In the genomic region with DNA sequence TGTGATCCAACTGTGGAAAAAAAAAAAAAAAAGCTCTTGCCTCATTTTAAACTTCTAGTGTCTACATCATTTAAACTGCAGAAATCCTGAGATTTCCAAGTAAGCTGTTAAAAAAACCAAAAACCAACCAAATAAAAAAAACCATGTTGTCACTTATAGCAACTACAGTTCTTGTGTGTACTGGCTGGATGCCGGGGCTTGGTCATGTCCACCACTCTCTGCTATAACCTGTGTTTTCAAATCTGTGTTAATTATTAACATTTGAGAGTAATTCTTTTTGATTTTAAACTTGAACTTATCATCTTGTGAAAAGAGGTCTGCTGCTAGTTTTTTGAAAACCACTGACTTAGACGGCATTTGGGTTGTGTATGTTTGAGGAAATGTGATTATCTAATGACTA, we compare ENCODE assay signal across 21 cellular contexts. TPM values are rescaled to one million over a fixed set of nuclear protein-coding genes. Genes with fewer than 3 reads are reported as not detected.
DNase-seq lines count a peak whose midpoint lies in the region; ATAC-seq, FAIRE-seq and TF ChIP-seq lines count a peak whose summit lies in the region.
"Had no signal": no experiment of that assay in that cellular context is flagged by ENCODE, and none has a peak within 500 bp of the region (broad histone marks: within the 10 kb centered on the region; RNA-seq: fewer than 3 reads in every experiment).

No MANE protein-coding gene starts in this region.

- peak; percentile 41 for FAIRE-seq in islet of Langerhans (lab: Jason Lieb, UNC)
- FAIRE-seq: GM12891 had no signal

- intact Hi-C loops in activated B cell treated with CpG ODN at 0.5 μM for 24 hours (cut with micrococcal nuclease) (no loop called here), stomach (cut with DNase I; ENCODE audit: low total_unique reads) (no loop called here), natural killer cell (cut with micrococcal nuclease) (no loop called here)

- ATAC-seq in activated B cell treated with CpG ODN at 0.5 μM for 24 hours (ENCODE audit: low read depth) (no peak), naive B cell (ENCODE audit: low read depth in 2 of 2) (no peak), natural killer cell (no peak)

- H3K36me3 Mint-ChIP-seq in activated B cell treated with CpG ODN at 0.5 μM for 24 hours (ENCODE audit: low read depth) (peaks cover 88% of the 10 kb centered on the region), naive B cell (peaks cover 14 to 36% of the 10 kb centered on the region in 2 donors), progenitor cell of endocrine pancreas (ENCODE audit: insufficient read depth) (peaks cover 5% of the 10 kb centered on the region), natural killer cell (no peaks in the 10 kb centered on the region)

- TF ChIP-seq POLR2A in stomach (IDR thresholded peaks at IDR 0.05): no peak

- CTCF ChIA-PET in activated B cell treated with CpG ODN at 0.5 μM for 24 hours (lab: Charles Lee): no interaction called here

- no peak overlapping the region for H3K4me3 ChIP-seq in stomach
- H3K4me3 ChIP-seq: BLaER1, GM23248, Peyer's patch, SJCRH30 had no signal

- 16 to 53% (median 34%) methylated on average over 2 of the region's 2 CpGs for WGBS in stomach, 5 donors

- peaks cover 9% of the 10 kb centered on the region for H3K4me1 Mint-ChIP-seq in activated B cell treated with CpG ODN at 0.5 μM for 24 hours
- peaks cover 0 to 10% (median 5%) of the 10 kb centered on the region in 3 donors for H3K4me1 Mint-ChIP-seq in naive B cell
- H3K4me1 Mint-ChIP-seq in progenitor cell of endocrine pancreas (ENCODE audit: low read depth): peaks cover 4% of the 10 kb centered on the region
- H3K4me1 Mint-ChIP-seq in natural killer cell: no peaks in the 10 kb centered on the region

- peak overlapping the region; percentile 35 for H3K27ac Mint-ChIP-seq in activated B cell treated with CpG ODN at 0.5 μM for 24 hours
- peak overlapping the region in 4 of 6 donors; percentile 28 to 78 (median 46) for H3K27ac Mint-ChIP-seq in naive B cell
- no peak overlapping the region for H3K27ac Mint-ChIP-seq in progenitor cell of endocrine pancreas
- no peak overlapping the region for H3K27ac Mint-ChIP-seq in natural killer cell
- H3K27ac Mint-ChIP-seq: CD4-positive, alpha-beta T cell; H9; HFFc6 had no signal

- H3K9me3 Mint-ChIP-seq in activated B cell treated with CpG ODN at 0.5 μM for 24 hours: no peaks in the 10 kb centered on the region
- H3K9me3 Mint-ChIP-seq in naive B cell: no peaks in the 10 kb centered on the region
- no peaks in the 10 kb centered on the region for H3K9me3 Mint-ChIP-seq in progenitor cell of endocrine pancreas (ENCODE audit: low read depth)
- H3K9me3 Mint-ChIP-seq in natural killer cell: no peaks in the 10 kb centered on the region
- H3K9me3 Mint-ChIP-seq: CD4-positive, alpha-beta T cell; H9; HFFc6 had no signal

- H3K36me3 ChIP-seq in stomach: peaks cover 32 to 87% (median 81%) of the 10 kb centered on the region in 4 donors
- H3K36me3 ChIP-seq: SJCRH30 had no signal

- H3K4me3 Mint-ChIP-seq in activated B cell treated with CpG ODN at 0.5 μM for 24 hours (no peak overlapping the region), naive B cell (no peak overlapping the region), progenitor cell of endocrine pancreas (ENCODE audit: low read depth) (no peak overlapping the region), natural killer cell (no peak overlapping the region)
- H3K4me3 Mint-ChIP-seq: CD4-positive, alpha-beta T cell; H9; HFFc6 had no signal

- TF ChIP-seq CTCF in activated B cell treated with CpG ODN at 0.5 μM for 24 hours (IDR thresholded peaks at IDR 0.05): no peak
- TF ChIP-seq CTCF in stomach (IDR thresholded peaks at IDR 0.05): no peak
- TF ChIP-seq CTCF in progenitor cell of endocrine pancreas (IDR thresholded peaks at IDR 0.05; ENCODE audit: unreplicated experiment): no peak
- no peak for TF ChIP-seq CTCF in natural killer cell (IDR thresholded peaks at IDR 0.05)

- TF ChIP-seq EP300 in stomach (IDR thresholded peaks at IDR 0.05): no peak

- DNase-seq in activated B cell treated with CpG ODN at 0.5 μM for 24 hours (no peak), naive B cell (no peak), stomach (peak; percentile 62), progenitor cell of endocrine pancreas (ENCODE audit: low spot score, unreplicated experiment) (no peak), DMS114 treated with DMSO at 0.1 percent for 48 hours (lab: John Stamatoyannopoulos, UW; ENCODE audit: unreplicated experiment) (no peak), natural killer cell (no peak)
- DNase-seq in activated CD4-positive, alpha-beta T cell treated with anti-CD3 and anti-CD28 coated beads, Interleukin-2, amount 50 U/mL, for 4 hours: no peak
- DNase-seq: CD4-positive, alpha-beta T cell; GM23248; H9; HFFc6; IMR-90; NCI-H1436 treated with DMSO at 0.1 percent for 48 hours; NCI-H2029; NCI-H2227 treated with DMSO at 0.1 percent for 48 hours; Peyer's patch; SJCRH30 had no signal

- H3K27me3 ChIP-seq in stomach: no peaks in the 10 kb centered on the region
- H3K27me3 ChIP-seq: BLaER1, Peyer's patch, SJCRH30 had no signal

- POLR2A ChIA-PET in activated B cell treated with CpG ODN at 0.5 μM for 24 hours (lab: Charles Lee): interaction anchor here (0.6 to 14.6 kb wide), 5 partner anchors 8 to 196 kb away, joined by 3 to 581 read pairs (median 4); a partner anchor contains a TSS

- H3K27ac ChIP-seq in stomach: peak overlapping the region in 2 of 5 donors; percentile 18 to 34
- H3K27ac ChIP-seq: BLaER1, GM23248, KMS-11, Peyer's patch, SJCRH30 had no signal

- no peaks in the 10 kb centered on the region for H3K9me3 ChIP-seq in stomach
- H3K9me3 ChIP-seq: BLaER1, Peyer's patch, SJCRH30 had no signal

- H3K4me1 ChIP-seq in stomach: peaks cover 3 to 23% (median 7%) of the 10 kb centered on the region in 4 donors

- no peaks in the 10 kb centered on the region for H3K27me3 Mint-ChIP-seq in activated B cell treated with CpG ODN at 0.5 μM for 24 hours
- H3K27me3 Mint-ChIP-seq in naive B cell: no peaks in the 10 kb centered on the region
- H3K27me3 Mint-ChIP-seq in progenitor cell of endocrine pancreas: no peaks in the 10 kb centered on the region
- H3K27me3 Mint-ChIP-seq in natural killer cell (ENCODE audit: low read depth in 2 of 2): no peaks in the 10 kb centered on the region
- H3K27me3 Mint-ChIP-seq: CD4-positive, alpha-beta T cell had no signal

RNA-seq across cellular contexts. Expression of a gene that starts 32.2 kb away (rescaled TPM):
- total RNA-seq in activated B cell treated with CpG ODN at 0.5 μM for 24 hours (78.9 and 81.4 TPM in 2 replicates), stomach (10 to 100 TPM in 4 of 5 donors, 1 to 10 TPM in 1; 1.2 to 50.9 (median 24.0) TPM), progenitor cell of endocrine pancreas (22.8 and 24.6 TPM in 2 replicates), natural killer cell (10 to 100 TPM; 40.9 to 42.4 (median 42.3) TPM)
- polyA plus RNA-seq in naive B cell (ENCODE audit: low read depth in 6 of 6) (10 to 100 TPM; 18.2 to 29.9 (median 23.1) TPM), stomach (10 to 100 TPM; 15.2 to 24.4 (median 15.3) TPM)

Comparison
In these comparisons a context has a peak if more than half of its experiments do, and no peak if none do; other contexts are left out.
1. H3K27ac Mint-ChIP-seq: peak in activated B cell treated with CpG ODN at 0.5 μM for 24 hours (single experiment) and naive B cell (4 of 6); none in progenitor cell of endocrine pancreas (single experiment) and natural killer cell (0 of 2).